In the genomic region with DNA sequence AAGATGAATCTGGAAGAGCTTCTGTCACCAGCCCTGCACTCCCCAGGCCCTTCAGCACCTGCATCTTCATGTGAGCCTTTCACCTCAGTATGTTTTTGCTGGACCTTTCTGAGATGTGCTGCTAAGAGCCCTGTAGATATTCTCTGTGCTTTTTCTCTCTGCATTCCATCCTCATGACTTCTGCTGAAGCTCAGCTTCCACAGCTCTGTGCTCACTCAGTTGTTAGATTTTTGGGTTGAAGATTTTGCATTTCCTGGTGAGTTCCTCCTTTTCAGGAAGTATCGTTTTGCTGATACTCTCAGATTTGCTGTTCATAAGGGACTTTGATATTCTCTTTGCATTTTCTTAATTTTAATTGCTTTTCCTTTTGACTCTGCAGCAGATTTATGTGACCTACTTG, we compare ENCODE assay signal across 20 cellular contexts. TPM values are rescaled to one million over a fixed set of nuclear protein-coding genes. Genes with fewer than 3 reads are reported as not detected.
DNase-seq lines count a peak whose midpoint lies in the region; ATAC-seq and TF ChIP-seq lines count a peak whose summit lies in the region.
"Had no signal": no experiment of that assay in that cellular context is flagged by ENCODE, and none has a peak within 500 bp of the region (broad histone marks: within the 10 kb centered on the region; RNA-seq: fewer than 3 reads in every experiment).

No MANE protein-coding gene starts in this region.

- peak overlapping the region; percentile 70 for H3K27ac Mint-ChIP-seq in HFFc6
- peak overlapping the region; percentile 43 for H3K27ac Mint-ChIP-seq in neural crest cell (ENCODE audit: unreplicated experiment)
- no peak overlapping the region for H3K27ac Mint-ChIP-seq in activated CD8-positive, alpha-beta T cell treated with anti-CD3 and anti-CD28 coated beads, Interleukin-2, amount 10 ng/mL, durations not matched to agents 7 days and 5 days
- H3K27ac Mint-ChIP-seq: IgD-negative memory B cell had no signal

- no peak overlapping the region for H2AFZ ChIP-seq in PC-9

- peaks cover 22% of the 10 kb centered on the region for H3K4me1 Mint-ChIP-seq in HFFc6 (ENCODE audit: low read depth)
- peaks cover 4% of the 10 kb centered on the region for H3K4me1 Mint-ChIP-seq in neural crest cell
- H3K4me1 Mint-ChIP-seq in activated CD8-positive, alpha-beta T cell treated with anti-CD3 and anti-CD28 coated beads, Interleukin-2, amount 10 ng/mL, durations not matched to agents 7 days and 5 days (ENCODE audit: low read depth): peaks cover 8% of the 10 kb centered on the region

- intact Hi-C loops in PC-9 (cut with micrococcal nuclease; ENCODE audit: unreplicated experiment) (no loop called here), dorsolateral prefrontal cortex (cut with DNase I) (no loop called here)

- no peaks in the 10 kb centered on the region for H3K79me2 ChIP-seq in PC-9 (ENCODE audit: low read depth)

- peaks cover 19% of the 10 kb centered on the region for H3K4me1 ChIP-seq in BLaER1
- H3K4me1 ChIP-seq in PC-9 (replicated peaks; ENCODE audit: insufficient read depth): no peaks in the 10 kb centered on the region
- H3K4me1 ChIP-seq: adrenal gland, uterus had no signal

- H4K20me1 ChIP-seq in BLaER1 (no peaks in the 10 kb centered on the region), PC-9 (ENCODE audit: insufficient read depth) (no peaks in the 10 kb centered on the region)

- no peak overlapping the region for H3K9ac ChIP-seq in BLaER1

- no peaks in the 10 kb centered on the region for H3K9me3 Mint-ChIP-seq in HFFc6
- no peaks in the 10 kb centered on the region for H3K9me3 Mint-ChIP-seq in neural crest cell
- no peaks in the 10 kb centered on the region for H3K9me3 Mint-ChIP-seq in activated CD8-positive, alpha-beta T cell treated with anti-CD3 and anti-CD28 coated beads, Interleukin-2, amount 10 ng/mL, durations not matched to agents 7 days and 5 days (ENCODE audit: insufficient read depth)
- H3K9me3 Mint-ChIP-seq: IgD-negative memory B cell had no signal

- H3K4me3 ChIP-seq in BLaER1 (no peak overlapping the region), choroid plexus epithelial cell (ENCODE audit: low read depth, low read length) (no peak overlapping the region), PC-9 (no peak overlapping the region), dorsolateral prefrontal cortex (no peak overlapping the region)
- H3K4me3 ChIP-seq: adrenal gland, skin epidermis, uterus had no signal

- H3K36me3 ChIP-seq in BLaER1 (peaks cover 46% of the 10 kb centered on the region), PC-9 (ENCODE audit: low read depth) (no peaks in the 10 kb centered on the region)
- H3K36me3 ChIP-seq: uterus had no signal

- H3K9me3 ChIP-seq in BLaER1 (no peaks in the 10 kb centered on the region), PC-9 (ENCODE audit: insufficient read depth, low read depth) (no peaks in the 10 kb centered on the region; the same call in 1 of the 2 replicates)
- H3K9me3 ChIP-seq: adrenal gland, neutrophil, uterus had no signal

- POLR2A ChIA-PET in activated CD8-positive, alpha-beta T cell treated with anti-CD3 and anti-CD28 coated beads, Interleukin-2, amount 10 ng/mL, durations not matched to agents 7 days and 5 days (lab: Charles Lee): interaction anchor here (1.1 kb wide), 1 partner anchor 25 kb away, joined by 3 read pairs; no protein-coding TSS in a partner anchor
- POLR2A ChIA-PET in PC-9 (lab: Charles Lee; ENCODE audit: unreplicated experiment): no interaction called here

- H3F3A ChIP-seq in PC-9 (ENCODE audit: insufficient read depth, low read depth): 0 out of 2 replicates have a peak, but pooled peaks cover 7% of the 10 kb centered on the region

- H3K4me3 Mint-ChIP-seq in HFFc6: no peak overlapping the region
- no peak overlapping the region for H3K4me3 Mint-ChIP-seq in neural crest cell
- no peak overlapping the region for H3K4me3 Mint-ChIP-seq in activated CD8-positive, alpha-beta T cell treated with anti-CD3 and anti-CD28 coated beads, Interleukin-2, amount 10 ng/mL, durations not matched to agents 7 days and 5 days

- H3K27me3 ChIP-seq in BLaER1: no peaks in the 10 kb centered on the region
- H3K27me3 ChIP-seq in PC-9 (ENCODE audit: insufficient read depth, low read depth): no peaks in the 10 kb centered on the region
- H3K27me3 ChIP-seq in dorsolateral prefrontal cortex: no peaks in the 10 kb centered on the region
- H3K27me3 ChIP-seq: adrenal gland, neutrophil, uterus had no signal

- no peak for TF ChIP-seq CTCF in HFFc6 (IDR thresholded peaks at IDR 0.05)
- no peak for TF ChIP-seq CTCF in choroid plexus epithelial cell (conservative IDR thresholded peaks at IDR 0.05; ENCODE audit: low read depth, low read length)
- no peak for TF ChIP-seq CTCF in neural crest cell (conservative IDR thresholded peaks at IDR 0.05)
- no peak for TF ChIP-seq CTCF in PC-9 (conservative IDR thresholded peaks at IDR 0.05)
- TF ChIP-seq CTCF in dorsolateral prefrontal cortex (IDR thresholded peaks at IDR 0.05 in 54 of 56, conservative IDR thresholded peaks at IDR 0.05 in 2 of 56; ENCODE audit: low read depth in 1 of 56, partially characterized antibody in 56 of 56): no peak

- DNase-seq in HFFc6 (peak; percentile 28), choroid plexus epithelial cell (ENCODE audit: low read depth) (peak; percentile 58), neural crest cell (ENCODE audit: low read depth, low spot score) (no peak), PC-9 (no peak), dorsolateral prefrontal cortex (no peak)
- DNase-seq in activated CD8-positive, alpha-beta T cell treated with anti-CD3 and anti-CD28 coated beads, Interleukin-2, amount 10 ng/mL, durations not matched to agents 7 days and 5 days: no peak
- DNase-seq: activated CD4-positive, alpha-beta T cell treated with anti-CD3 and anti-CD28 coated beads, Interleukin-2, amount 50 U/mL, for 1 hour; activated gamma-delta T cell treated with Interleukin-2 at 50 U/mL for 16 hours; adrenal gland; DMS79 treated with DMSO at 0.1 percent for 48 hours; hippocampal formation; NCI-H524; stimulated activated CD4-positive, alpha-beta T cell treated with anti-CD3 and anti-CD28 coated beads, Interleukin-1b, Interleukin-23, amount 100 ng/mL, for 48 hours; uterus had no signal

- H3K27ac ChIP-seq in BLaER1 (no peak overlapping the region), PC-9 (no peak overlapping the region), dorsolateral prefrontal cortex (no peak overlapping the region)
- H3K27ac ChIP-seq: adrenal gland, epithelial cell of prostate, neutrophil, skin epidermis, uterus, VCaP had no signal

- BruUV-seq in PC-9 (replicated peaks; lab: Mats Ljungman, UMichigan): no TSS peak

- CTCF ChIA-PET in activated CD8-positive, alpha-beta T cell treated with anti-CD3 and anti-CD28 coated beads, Interleukin-2, amount 10 ng/mL, durations not matched to agents 7 days and 5 days (lab: Charles Lee): no interaction called here
- CTCF ChIA-PET in PC-9 (lab: Charles Lee): no interaction called here

- H3K4me2 ChIP-seq in BLaER1 (peak overlapping the region; percentile 15; the same call in 1 of the 2 replicates), PC-9 (no peak overlapping the region)

- no peak for ATAC-seq in activated CD8-positive, alpha-beta T cell treated with anti-CD3 and anti-CD28 coated beads, Interleukin-2, amount 10 ng/mL, durations not matched to agents 7 days and 5 days

- H3K36me3 Mint-ChIP-seq in HFFc6 (ENCODE audit: low read depth): peaks cover 19% of the 10 kb centered on the region
- H3K36me3 Mint-ChIP-seq in neural crest cell (ENCODE audit: low read depth): peaks cover 16% of the 10 kb centered on the region
- H3K36me3 Mint-ChIP-seq in activated CD8-positive, alpha-beta T cell treated with anti-CD3 and anti-CD28 coated beads, Interleukin-2, amount 10 ng/mL, durations not matched to agents 7 days and 5 days (ENCODE audit: low read depth): peaks cover 19% of the 10 kb centered on the region

- no peaks in the 10 kb centered on the region for H3K27me3 Mint-ChIP-seq in HFFc6 (ENCODE audit: insufficient read depth)
- no peaks in the 10 kb centered on the region for H3K27me3 Mint-ChIP-seq in neural crest cell (ENCODE audit: low read depth)
- H3K27me3 Mint-ChIP-seq in activated CD8-positive, alpha-beta T cell treated with anti-CD3 and anti-CD28 coated beads, Interleukin-2, amount 10 ng/mL, durations not matched to agents 7 days and 5 days (ENCODE audit: low read depth): no peaks in the 10 kb centered on the region
- H3K27me3 Mint-ChIP-seq: IgD-negative memory B cell had no signal

- no peaks in the 10 kb centered on the region; the same call in 1 of the 2 replicates for H3K9me2 ChIP-seq in PC-9 (ENCODE audit: insufficient read depth)

RNA-seq across cellular contexts. Expression of a gene that starts 18.3 kb away (rescaled TPM):
- total RNA-seq in HFFc6 (2021; fragmentation: NEBNext Ultra II Directional; extraction: Animal tissue kit (Norgen Biotek cat#: 25700)): 10 to 100 TPM; 14.1 to 18.6 (median 16.4) TPM
- total RNA-seq in neural crest cell: 38.2 and 39.8 TPM in 2 replicates
- total RNA-seq in activated CD8-positive, alpha-beta T cell treated with anti-CD3 and anti-CD28 coated beads, Interleukin-2, amount 10 ng/mL, durations not matched to agents 7 days and 5 days: 10 to 100 TPM; 12.9 to 13.5 TPM
- 7.5 and 8.6 TPM in 2 replicates for total RNA-seq in PC-9 (2021)
- total RNA-seq in dorsolateral prefrontal cortex: 10 to 100 TPM; 16.4 to 36.5 (median 25.8) TPM

RNA-seq across cellular contexts. Expression of a gene that starts 25.2 kb away (rescaled TPM):
- 10 to 100 TPM; 47.0 to 54.2 (median 47.7) TPM for total RNA-seq in HFFc6 (2021; fragmentation: NEBNext Ultra II Directional; extraction: Animal tissue kit (Norgen Biotek cat#: 25700))
- 61.0 and 65.6 TPM in 2 replicates for total RNA-seq in neural crest cell
- total RNA-seq in activated CD8-positive, alpha-beta T cell treated with anti-CD3 and anti-CD28 coated beads, Interleukin-2, amount 10 ng/mL, durations not matched to agents 7 days and 5 days: 10 to 100 TPM; 61.0 TPM
- total RNA-seq in PC-9 (2021): 31.7 and 50.6 TPM in 2 replicates
- 100 to 1,000 TPM in 52 of 120 experiments, 10 to 100 TPM in 68; 70.0 to 124 (median 97.6) TPM for total RNA-seq in dorsolateral prefrontal cortex

Comparison
In these comparisons a context has a peak if more than half of its experiments do, and no peak if none do; other contexts are left out.
1. DNase-seq: peak in HFFc6 (single experiment) and choroid plexus epithelial cell (single experiment); none in neural crest cell (single experiment), activated CD8-positive, alpha-beta T cell treated with anti-CD3 and anti-CD28 coated beads, Interleukin-2, amount 10 ng/mL, durations not matched to agents 7 days and 5 days (single experiment), PC-9 (0 of 2) and dorsolateral prefrontal cortex (0 of 10).